In genomic region chr5:163408311-163408923, GRCh38 we compare ENCODE assay signal across 8 cellular contexts. TPM values are rescaled to one million over a fixed set of nuclear protein-coding genes. Genes with fewer than 3 reads are reported as not detected.
DNase-seq lines count a peak whose midpoint lies in the region; TF ChIP-seq lines count a peak whose summit lies in the region.

No MANE protein-coding gene starts in this region.

- in situ Hi-C loops in GM23248 (cut with MboI), result no loop called here

- H3K4me1 ChIP-seq in GM23248 (ENCODE audit: insufficient read depth) (peaks cover 15% of the 10 kb centered on the region), hepatocyte (ENCODE audit: insufficient read depth) (peaks cover 4% of the 10 kb centered on the region), skeletal muscle satellite cell (ENCODE audit: control insufficient read depth, insufficient read depth, low read length) (no peaks in the 10 kb centered on the region)

- H3K9ac ChIP-seq in GM23248 (0 out of 2 replicates have a peak overlapping the region, but pooled peaks have one; percentile 4), skeletal muscle satellite cell (ENCODE audit: low read depth, low read length) (no peak overlapping the region)

- H3K4me3 ChIP-seq in GM23248 (peak overlapping the region; percentile 61), hepatocyte (no peak overlapping the region), skeletal muscle satellite cell (ENCODE audit: low read length) (no peak overlapping the region)

- peak; percentile 87 for TF ChIP-seq CTCF in LNCAP (IDR thresholded peaks at IDR 0.05)
- peak; percentile 89 for TF ChIP-seq CTCF in hepatocyte (IDR thresholded peaks at IDR 0.05; ENCODE audit: poor library complexity)

- DNase-seq in GM04504 (ENCODE audit: low read depth) (peak; percentile 35), GM23248 (peak; percentile 73), SW480 (ENCODE audit: low spot score) (peak; percentile 55), amniotic epithelial cell (ENCODE audit: low read depth) (peak; percentile 40), hepatocyte (ENCODE audit: low spot score) (peak; percentile 68), NCI-H187 treated with DMSO at 0.1 percent for 48 hours (lab: John Stamatoyannopoulos, UW) (no peak)

- no peak overlapping the region for H3K27ac ChIP-seq in GM23248
- no peak overlapping the region for H3K27ac ChIP-seq in hepatocyte

- H3K27me3 ChIP-seq in GM23248 (replicated peaks; ENCODE audit: insufficient read depth) (0 out of 2 replicates have a peak, but pooled peaks cover 15% of the 10 kb centered on the region), hepatocyte (no peaks in the 10 kb centered on the region), skeletal muscle satellite cell (ENCODE audit: control insufficient read depth, insufficient read depth, low read length) (peaks cover 3% of the 10 kb centered on the region)

- H3K9me2 ChIP-seq in GM23248 (ENCODE audit: insufficient read depth) (no peaks in the 10 kb centered on the region), hepatocyte (replicated peaks; ENCODE audit: insufficient read depth) (no peaks in the 10 kb centered on the region)

- peak overlapping the region; percentile 68 for H2AFZ ChIP-seq in GM23248
- no peak overlapping the region for H2AFZ ChIP-seq in hepatocyte

- H3K36me3 ChIP-seq in GM23248 (ENCODE audit: low read depth) (no peaks in the 10 kb centered on the region), hepatocyte (replicated peaks; ENCODE audit: insufficient read depth, low read depth) (no peaks in the 10 kb centered on the region), skeletal muscle satellite cell (ENCODE audit: insufficient read depth, low read length) (no peaks in the 10 kb centered on the region)

- H3K79me2 ChIP-seq in GM23248 (ENCODE audit: insufficient read depth) (no peaks in the 10 kb centered on the region), hepatocyte (no peaks in the 10 kb centered on the region)

- H4K20me1 ChIP-seq in GM23248 (ENCODE audit: insufficient read depth) (no peaks in the 10 kb centered on the region), hepatocyte (ENCODE audit: insufficient read depth, poor library complexity, severe bottlenecking) (no peaks in the 10 kb centered on the region)

- 1 to 2% methylated on average over 9 of the region's 9 CpGs for WGBS in GM23248 (ENCODE audit: low coverage in 1 of 2, low lambda C conversion rate in 2 of 2, missing lambda C conversion rate in 2 of 2), 2 experiments
- WGBS in hepatocyte (ENCODE audit: low lambda C conversion rate, missing lambda C conversion rate), result 20% methylated on average over 9 of the region's 9 CpGs

- H3K9me3 ChIP-seq in GM23248 (ENCODE audit: low read depth) (no peaks in the 10 kb centered on the region), hepatocyte (ENCODE audit: low read depth) (no peaks in the 10 kb centered on the region), skeletal muscle satellite cell (replicated peaks; ENCODE audit: low read length) (no peaks in the 10 kb centered on the region)

- peak overlapping the region; percentile 86 for H3K4me2 ChIP-seq in GM23248 (ENCODE audit: unreplicated experiment)
- peak overlapping the region; percentile 66 for H3K4me2 ChIP-seq in hepatocyte
- peak overlapping the region; percentile 50 for H3K4me2 ChIP-seq in skeletal muscle satellite cell (ENCODE audit: low read length)

- H3F3A ChIP-seq in GM23248 (ENCODE audit: insufficient read depth), result no peaks in the 10 kb centered on the region

RNA-seq across cellular contexts. Expression of gene CCNG1, which starts 29.0 kb away (rescaled TPM):
- 166 and 179 TPM in 2 replicates for total RNA-seq in GM23248 (2014; rRNA removed; shearing (Covaris generic))
- polyA plus RNA-seq in GM23248 (2016; fragmentation: Nextera tagmentation; extraction: Ambion mirVana) (101 and 106 TPM in 2 replicates), hepatocyte (141 and 158 TPM in 2 replicates)
- total RNA-seq in hepatocyte, result 332 and 390 TPM in 2 replicates
- total RNA-seq in skeletal muscle satellite cell (2012; rRNA removed), result 137 and 275 TPM in 2 replicates

RNA-seq across cellular contexts. Expression of gene NUDCD2, which starts 51.5 kb away (rescaled TPM):
- 2.7 and 4.9 TPM in 2 replicates for total RNA-seq in GM23248 (2014; rRNA removed; shearing (Covaris generic))
- polyA plus RNA-seq in GM23248 (2016; fragmentation: Nextera tagmentation; extraction: Ambion mirVana) (57.8 and 59.0 TPM in 2 replicates), hepatocyte (74.6 and 79.5 TPM in 2 replicates)
- total RNA-seq in hepatocyte, result 15.3 and 18.8 TPM in 2 replicates
- total RNA-seq in skeletal muscle satellite cell (2012; rRNA removed), result 4.4 and 5.8 TPM in 2 replicates

RNA-seq across cellular contexts. Expression of gene HMMR, which starts 52.0 kb away (rescaled TPM):
- total RNA-seq in GM23248 (2014; rRNA removed; shearing (Covaris generic)), result 10.7 and 13.9 TPM in 2 replicates
- polyA plus RNA-seq in GM23248 (2016; fragmentation: Nextera tagmentation; extraction: Ambion mirVana) (16.4 and 16.8 TPM in 2 replicates), hepatocyte (5.2 and 5.7 TPM in 2 replicates)
- total RNA-seq in hepatocyte, result 9.8 and 10.6 TPM in 2 replicates
- 26.9 and 27.4 TPM in 2 replicates for total RNA-seq in skeletal muscle satellite cell (2012; rRNA removed)
